ENCODE assay signal across 2 cellular contexts in genomic region chr1:155919801-155920200, GRCh38.
TF ChIP-seq lines count a peak whose summit lies in the region.

No MANE protein-coding gene starts in this region.

TF ChIP-seq in GM12891, 5 proteins besides CTCF, POLR2A, EP300 and RAD21:
- TF ChIP-seq TAF1 (IDR thresholded peaks at IDR 0.05; ENCODE audit: low read depth, low read length) (no peak), SPI1 (IDR thresholded peaks at IDR 0.05; ENCODE audit: low read depth, low read length) (no peak), POLR2AphosphoS5 (IDR thresholded peaks at IDR 0.05; ENCODE audit: low read depth, low read length) (peak; percentile 54; the same call in 1 of the 2 replicates), POU2F2 (IDR thresholded peaks at IDR 0.05; ENCODE audit: low read depth, low read length) (no peak)

TF ChIP-seq in GM12878, 131 proteins besides CTCF, POLR2A, EP300 and RAD21:
- TF ChIP-seq IKZF2 (IDR thresholded peaks at IDR 0.05), result no peak
- TF ChIP-seq, protein P1, sequence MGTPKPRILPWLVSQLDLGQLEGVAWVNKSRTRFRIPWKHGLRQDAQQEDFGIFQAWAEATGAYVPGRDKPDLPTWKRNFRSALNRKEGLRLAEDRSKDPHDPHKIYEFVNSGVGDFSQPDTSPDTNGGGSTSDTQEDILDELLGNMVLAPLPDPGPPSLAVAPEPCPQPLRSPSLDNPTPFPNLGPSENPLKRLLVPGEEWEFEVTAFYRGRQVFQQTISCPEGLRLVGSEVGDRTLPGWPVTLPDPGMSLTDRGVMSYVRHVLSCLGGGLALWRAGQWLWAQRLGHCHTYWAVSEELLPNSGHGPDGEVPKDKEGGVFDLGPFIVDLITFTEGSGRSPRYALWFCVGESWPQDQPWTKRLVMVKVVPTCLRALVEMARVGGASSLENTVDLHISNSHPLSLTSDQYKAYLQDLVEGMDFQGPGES (IDR thresholded peaks at IDR 0.05), result no peak
- no peak for TF ChIP-seq SIX5 (IDR thresholded peaks at IDR 0.05; ENCODE audit: low read depth, low read length, severe bottlenecking)
- TF ChIP-seq NFIC (IDR thresholded peaks at IDR 0.05; ENCODE audit: low read depth, low read length), result no peak
- TF ChIP-seq MTA2 (IDR thresholded peaks at IDR 0.05; ENCODE audit: low read depth), result no peak
- no peak for TF ChIP-seq CHD1 (IDR thresholded peaks at IDR 0.05; ENCODE audit: low read depth, low read length)
- TF ChIP-seq TARDBP (IDR thresholded peaks at IDR 0.05; ENCODE audit: borderline replicate concordance), result no peak
- no peak for TF ChIP-seq CREM (IDR thresholded peaks at IDR 0.05; ENCODE audit: low read depth)
- no peak for TF ChIP-seq SREBF2 (IDR thresholded peaks at IDR 0.05; ENCODE audit: low read length)
- no peak for TF ChIP-seq CEBPB (IDR thresholded peaks at IDR 0.05; ENCODE audit: borderline replicate concordance in 1 of 2, low read depth in 2 of 2, low read length in 2 of 2)
- TF ChIP-seq POLR2AphosphoS5 (IDR thresholded peaks at IDR 0.05; ENCODE audit: low read length), result no peak
- TF ChIP-seq, protein P2, sequence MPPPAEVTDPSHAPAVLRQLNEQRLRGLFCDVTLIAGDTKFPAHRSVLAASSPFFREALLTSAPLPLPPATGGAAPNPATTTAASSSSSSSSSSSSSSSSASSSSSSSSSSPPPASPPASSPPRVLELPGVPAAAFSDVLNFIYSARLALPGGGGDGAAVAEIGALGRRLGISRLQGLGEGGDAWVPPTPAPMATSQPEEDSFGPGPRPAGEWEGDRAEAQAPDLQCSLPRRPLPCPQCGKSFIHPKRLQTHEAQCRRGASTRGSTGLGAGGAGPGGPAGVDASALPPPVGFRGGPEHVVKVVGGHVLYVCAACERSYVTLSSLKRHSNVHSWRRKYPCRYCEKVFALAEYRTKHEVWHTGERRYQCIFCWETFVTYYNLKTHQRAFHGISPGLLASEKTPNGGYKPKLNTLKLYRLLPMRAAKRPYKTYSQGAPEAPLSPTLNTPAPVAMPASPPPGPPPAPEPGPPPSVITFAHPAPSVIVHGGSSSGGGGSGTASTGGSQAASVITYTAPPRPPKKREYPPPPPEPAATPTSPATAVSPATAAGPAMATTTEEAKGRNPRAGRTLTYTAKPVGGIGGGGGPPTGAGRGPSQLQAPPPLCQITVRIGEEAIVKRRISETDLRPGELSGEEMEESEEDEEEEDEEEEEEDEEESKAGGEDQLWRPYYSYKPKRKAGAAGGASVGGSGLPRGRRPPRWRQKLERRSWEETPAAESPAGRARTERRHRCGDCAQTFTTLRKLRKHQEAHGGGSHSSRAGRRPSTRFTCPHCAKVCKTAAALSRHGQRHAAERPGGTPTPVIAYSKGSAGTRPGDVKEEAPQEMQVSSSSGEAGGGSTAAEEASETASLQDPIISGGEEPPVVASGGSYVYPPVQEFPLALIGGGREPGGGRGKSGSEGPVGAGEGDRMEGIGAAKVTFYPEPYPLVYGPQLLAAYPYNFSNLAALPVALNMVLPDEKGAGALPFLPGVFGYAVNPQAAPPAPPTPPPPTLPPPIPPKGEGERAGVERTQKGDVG (CRISPR knock-in tag; IDR thresholded peaks at IDR 0.05), result no peak
- no peak for TF ChIP-seq HCFC1 (IDR thresholded peaks at IDR 0.05; ENCODE audit: low read length)
- no peak for TF ChIP-seq MEF2B (IDR thresholded peaks at IDR 0.05; ENCODE audit: partially characterized antibody, poor library complexity, severe bottlenecking)
- TF ChIP-seq, protein P3, sequence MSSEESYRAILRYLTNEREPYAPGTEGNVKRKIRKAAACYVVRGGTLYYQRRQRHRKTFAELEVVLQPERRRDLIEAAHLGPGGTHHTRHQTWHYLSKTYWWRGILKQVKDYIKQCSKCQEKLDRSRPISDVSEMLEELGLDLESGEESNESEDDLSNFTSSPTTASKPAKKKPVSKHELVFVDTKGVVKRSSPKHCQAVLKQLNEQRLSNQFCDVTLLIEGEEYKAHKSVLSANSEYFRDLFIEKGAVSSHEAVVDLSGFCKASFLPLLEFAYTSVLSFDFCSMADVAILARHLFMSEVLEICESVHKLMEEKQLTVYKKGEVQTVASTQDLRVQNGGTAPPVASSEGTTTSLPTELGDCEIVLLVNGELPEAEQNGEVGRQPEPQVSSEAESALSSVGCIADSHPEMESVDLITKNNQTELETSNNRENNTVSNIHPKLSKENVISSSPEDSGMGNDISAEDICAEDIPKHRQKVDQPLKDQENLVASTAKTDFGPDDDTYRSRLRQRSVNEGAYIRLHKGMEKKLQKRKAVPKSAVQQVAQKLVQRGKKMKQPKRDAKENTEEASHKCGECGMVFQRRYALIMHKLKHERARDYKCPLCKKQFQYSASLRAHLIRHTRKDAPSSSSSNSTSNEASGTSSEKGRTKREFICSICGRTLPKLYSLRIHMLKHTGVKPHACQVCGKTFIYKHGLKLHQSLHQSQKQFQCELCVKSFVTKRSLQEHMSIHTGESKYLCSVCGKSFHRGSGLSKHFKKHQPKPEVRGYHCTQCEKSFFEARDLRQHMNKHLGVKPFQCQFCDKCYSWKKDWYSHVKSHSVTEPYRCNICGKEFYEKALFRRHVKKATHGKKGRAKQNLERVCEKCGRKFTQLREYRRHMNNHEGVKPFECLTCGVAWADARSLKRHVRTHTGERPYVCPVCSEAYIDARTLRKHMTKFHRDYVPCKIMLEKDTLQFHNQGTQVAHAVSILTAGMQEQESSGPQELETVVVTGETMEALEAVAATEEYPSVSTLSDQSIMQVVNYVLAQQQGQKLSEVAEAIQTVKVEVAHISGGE (CRISPR knock-in tag; IDR thresholded peaks at IDR 0.05), result no peak
- TF ChIP-seq TAF1 (IDR thresholded peaks at IDR 0.05; ENCODE audit: borderline replicate concordance, low read depth, low read length), result no peak
- TF ChIP-seq CBX5 (IDR thresholded peaks at IDR 0.05; ENCODE audit: low read depth), result no peak
TF ChIP-seq in GM12878: peak in this region for 0.
